In genomic region chrX:131262738-131263679, GRCh38 we compare ENCODE assay signal across 7 cellular contexts. TPM values are rescaled to one million over a fixed set of nuclear protein-coding genes. Genes with fewer than 3 reads are reported as not detected.
DNase-seq lines count a peak whose midpoint lies in the region; ATAC-seq and TF ChIP-seq lines count a peak whose summit lies in the region.

No MANE protein-coding gene starts in this region.

- H3K27me3 ChIP-seq in WERI-Rb-1 (ENCODE audit: insufficient read depth, low read depth, severe bottlenecking) (no peaks in the 10 kb centered on the region), mesendoderm (ENCODE audit: insufficient read depth, low read length, poor library complexity) (no peaks in the 10 kb centered on the region)

- no peaks in the 10 kb centered on the region for H3K9me3 ChIP-seq in WERI-Rb-1 (ENCODE audit: severe bottlenecking)

- DNase-seq in GM10266 (ENCODE audit: extremely low spot score) = no peak
- peak; percentile 3 for DNase-seq in HS-27A (ENCODE audit: low read depth)
- DNase-seq in WERI-Rb-1 = peak; percentile 32
- DNase-seq in mesendoderm = peak; percentile 62
- no peak for DNase-seq in NCI-H128 (lab: John Stamatoyannopoulos, UW; ENCODE audit: unreplicated experiment)

- H3K27ac ChIP-seq in WERI-Rb-1 (no peak overlapping the region), mesendoderm (ENCODE audit: low read depth, low read length) (no peak overlapping the region)

- H3K23ac ChIP-seq in mesendoderm (ENCODE audit: low read length) = no peak overlapping the region

- H3K18ac ChIP-seq in mesendoderm (ENCODE audit: low read length) = no peak overlapping the region

- H2BK15ac ChIP-seq in mesendoderm (replicated peaks; ENCODE audit: low read depth) = no peak overlapping the region

- no peak overlapping the region for H4K5ac ChIP-seq in mesendoderm (ENCODE audit: low read length)

- H3K79me2 ChIP-seq in mesendoderm (ENCODE audit: control insufficient read depth, insufficient read depth, low read length) = no peaks in the 10 kb centered on the region

- ATAC-seq in GM21619 (IDR thresholded peaks at IDR 0.05; ENCODE audit: unreplicated experiment) = no peak
- no peak for ATAC-seq in HG03097 (IDR thresholded peaks at IDR 0.05; ENCODE audit: low FRiP score, unreplicated experiment)

- H2AK5ac ChIP-seq in mesendoderm (ENCODE audit: low read length) = no peak overlapping the region

- H3K4me3 ChIP-seq in WERI-Rb-1 (ENCODE audit: low read depth, low read length) (no peak overlapping the region), mesendoderm (ENCODE audit: low read length) (no peak overlapping the region)

- no CpG with 5 or more reads among the region's 13 CpGs for WGBS in mesendoderm (ENCODE audit: extremely low coverage, insufficient coverage, low lambda C conversion rate)

- H3K79me1 ChIP-seq in mesendoderm (ENCODE audit: low read length) = no peaks in the 10 kb centered on the region

- no peak overlapping the region for H2BK5ac ChIP-seq in mesendoderm (ENCODE audit: low read length)

- H4K8ac ChIP-seq in mesendoderm (ENCODE audit: low read depth, low read length) = no peak overlapping the region

- H3K4me1 ChIP-seq in mesendoderm (ENCODE audit: control insufficient read depth, low read depth, low read length) = no peaks in the 10 kb centered on the region

- peak; percentile 40 for TF ChIP-seq CTCF in GM10266 (IDR thresholded peaks at IDR 0.05; ENCODE audit: control insufficient read depth, insufficient read depth, low read depth, missing control alignments)
- TF ChIP-seq CTCF in WERI-Rb-1 (IDR thresholded peaks at IDR 0.05; ENCODE audit: low read depth, low read length) = peak; percentile 45

- H3K9ac ChIP-seq in mesendoderm (ENCODE audit: low read length) = no peak overlapping the region

- no peak overlapping the region for H2BK120ac ChIP-seq in mesendoderm (ENCODE audit: low read depth, low read length)

- no peak overlapping the region for H3K4ac ChIP-seq in mesendoderm (ENCODE audit: low read depth, low read length)

- H3K36me3 ChIP-seq in WERI-Rb-1 (no peaks in the 10 kb centered on the region), mesendoderm (ENCODE audit: control insufficient read depth, insufficient read depth, low read length) (no peaks in the 10 kb centered on the region)

- H3K56ac ChIP-seq in mesendoderm (ENCODE audit: low read length) = no peak overlapping the region

- no peak overlapping the region for H3K4me2 ChIP-seq in mesendoderm (ENCODE audit: low read length)

RNA-seq across cellular contexts. Expression of gene IGSF1, which starts 26.1 kb away (rescaled TPM):
- 8.9 TPM for polyA plus RNA-seq in mesendoderm (2013, experiment 1 of 2)
- 8.8 TPM for polyA plus RNA-seq in mesendoderm (2013, experiment 2 of 2)

Comparison
In these comparisons a context has a peak if more than half of its experiments do, and no peak if none do; other contexts are left out.
1. DNase-seq: peak in HS-27A (single experiment), WERI-Rb-1 (single experiment) and mesendoderm (single experiment); none in GM10266 (single experiment) and NCI-H128 (single experiment).